ENCODE assay signal across 20 cellular contexts in the genomic region with DNA sequence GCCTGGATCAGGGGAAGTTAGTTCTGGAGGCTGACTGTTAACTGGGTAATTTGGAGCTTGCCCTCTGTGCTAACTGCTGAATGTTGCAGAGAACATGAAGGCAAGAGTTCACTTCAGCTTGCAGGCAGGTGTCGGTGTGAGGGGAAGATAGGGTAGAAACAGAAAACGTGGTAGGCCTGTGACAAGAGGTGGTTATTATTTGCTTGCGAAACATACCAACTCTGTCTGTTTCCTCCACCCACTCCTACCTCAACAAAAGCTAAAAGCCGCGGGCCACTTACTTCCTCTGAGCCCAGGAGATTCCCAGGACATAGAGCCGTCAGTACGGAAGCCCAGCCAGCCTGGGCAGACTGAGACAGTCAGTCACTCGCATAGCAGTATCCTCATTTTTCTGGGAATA.
DNase-seq lines count a peak whose midpoint lies in the region; ATAC-seq and TF ChIP-seq lines count a peak whose summit lies in the region.
"Had no signal": no experiment of that assay in that cellular context is flagged by ENCODE, and none has a peak within 500 bp of the region (broad histone marks: within the 10 kb centered on the region; RNA-seq: fewer than 3 reads in every experiment).

No MANE protein-coding gene starts in this region.

- peak overlapping the region; percentile 84 for H2AFZ ChIP-seq in neural progenitor cell (replicated peaks)

- peak; percentile 66 for ATAC-seq in GM18519 (IDR thresholded peaks at IDR 0.05; ENCODE audit: low FRiP score, unreplicated experiment)
- ATAC-seq in HG02763 (IDR thresholded peaks at IDR 0.05; ENCODE audit: unreplicated experiment), result peak; percentile 50
- ATAC-seq: stimulated activated effector memory CD8-positive, alpha-beta T cell treated with anti-CD3 and anti-CD28 coated beads, Interleukin-12 subunit alpha, Interleukin-12 subunit beta, amount 100 ng/mL, for 72 hours had no signal

- H3K4me2 ChIP-seq in neural progenitor cell, result no peak overlapping the region

- H3K9me3 Mint-ChIP-seq in neural progenitor cell, result peaks cover 2% of the 10 kb centered on the region
- H3K9me3 Mint-ChIP-seq: dendritic cell treated with granulocyte-macrophage colony-stimulating factor and Interleukin-4, amounts not matched to agents 40 ng/mL and 50 ng/mL, for 4 days; neural crest cell; stimulated activated effector memory CD8-positive, alpha-beta T cell treated with anti-CD3 and anti-CD28 coated beads, Interleukin-12 subunit alpha, Interleukin-12 subunit beta, amount 100 ng/mL, for 72 hours had no signal

- H3K27ac ChIP-seq in neural progenitor cell, result no peak overlapping the region
- H3K27ac ChIP-seq: sigmoid colon, SJCRH30, vagina had no signal

- no peaks in the 10 kb centered on the region for H3K4me1 ChIP-seq in neural progenitor cell
- H3K4me1 ChIP-seq: sigmoid colon, SJCRH30, vagina had no signal

- H3K9ac ChIP-seq in neural progenitor cell, result no peak overlapping the region

- no peaks in the 10 kb centered on the region for H3K9me3 ChIP-seq in neural progenitor cell (ENCODE audit: low read depth)
- H3K9me3 ChIP-seq: sigmoid colon, SJCRH30, vagina had no signal

- TF ChIP-seq CTCF in neural progenitor cell (IDR thresholded peaks at IDR 0.05), result no peak

- DNase-seq in NOMO-1 treated with DMSO at 0.1 percent for 48 hours (lab: John Stamatoyannopoulos, UW; ENCODE audit: unreplicated experiment) (peak; percentile 33), neural progenitor cell (ENCODE audit: low spot score) (peak; percentile 21), epidermal melanocyte (ENCODE audit: insufficient read length, low spot score) (no peak), NCI-H446 (lab: John Stamatoyannopoulos, UW) (no peak), AG08395 (ENCODE audit: low spot score) (no peak)
- DNase-seq: activated CD4-positive, alpha-beta memory T cell treated with anti-CD3 and anti-CD28 coated beads for 36 hours; activated effector memory CD4-positive, alpha-beta T cell treated with Interleukin-2 at 50 U/mL for 16 hours; aorta; NCI-H2107; sigmoid colon; SJCRH30; stimulated activated CD4-positive, alpha-beta T cell treated with anti-CD3 and anti-CD28 coated beads, Interleukin-4, amount 100 ng/mL, for 4 hours had no signal

- H3K79me2 ChIP-seq in neural progenitor cell (ENCODE audit: low read depth), result no peaks in the 10 kb centered on the region

- H3K4me1 Mint-ChIP-seq in neural progenitor cell, result peaks cover 4% of the 10 kb centered on the region

- H3F3A ChIP-seq in neural progenitor cell (ENCODE audit: low read depth), result no peaks in the 10 kb centered on the region

- no peaks in the 10 kb centered on the region for H3K36me3 Mint-ChIP-seq in neural progenitor cell
- H3K36me3 Mint-ChIP-seq: activated CD4-positive, alpha-beta memory T cell treated with anti-CD3 and anti-CD28 coated beads for 36 hours; CD14-positive monocyte; stimulated activated effector memory CD8-positive, alpha-beta T cell treated with anti-CD3 and anti-CD28 coated beads, Interleukin-12 subunit alpha, Interleukin-12 subunit beta, amount 100 ng/mL, for 72 hours had no signal

- H3K4me3 Mint-ChIP-seq in neural progenitor cell, result no peak overlapping the region
- H3K4me3 Mint-ChIP-seq: activated CD4-positive, alpha-beta memory T cell treated with anti-CD3 and anti-CD28 coated beads for 36 hours; CD14-positive monocyte; dendritic cell treated with granulocyte-macrophage colony-stimulating factor and Interleukin-4, amounts not matched to agents 40 ng/mL and 50 ng/mL, for 4 days; neural crest cell; stimulated activated effector memory CD8-positive, alpha-beta T cell treated with anti-CD3 and anti-CD28 coated beads, Interleukin-12 subunit alpha, Interleukin-12 subunit beta, amount 100 ng/mL, for 72 hours had no signal

- H4K20me1 ChIP-seq in neural progenitor cell (ENCODE audit: low read depth), result no peaks in the 10 kb centered on the region

- no peak overlapping the region for H3K27ac Mint-ChIP-seq in neural progenitor cell
- H3K27ac Mint-ChIP-seq: activated CD4-positive, alpha-beta memory T cell treated with anti-CD3 and anti-CD28 coated beads for 36 hours; dendritic cell treated with granulocyte-macrophage colony-stimulating factor and Interleukin-4, amounts not matched to agents 40 ng/mL and 50 ng/mL, for 4 days; stimulated activated effector memory CD8-positive, alpha-beta T cell treated with anti-CD3 and anti-CD28 coated beads, Interleukin-12 subunit alpha, Interleukin-12 subunit beta, amount 100 ng/mL, for 72 hours had no signal

- H3K4me3 ChIP-seq in neural progenitor cell, result no peak overlapping the region
- H3K4me3 ChIP-seq: lung, sigmoid colon, SJCRH30, vagina had no signal

- H3K27me3 ChIP-seq in neural progenitor cell, result no peaks in the 10 kb centered on the region
- H3K27me3 ChIP-seq: sigmoid colon, SJCRH30, vagina had no signal

- no peaks in the 10 kb centered on the region for H3K36me3 ChIP-seq in neural progenitor cell
- H3K36me3 ChIP-seq: sigmoid colon, SJCRH30, vagina had no signal

- peaks cover 6% of the 10 kb centered on the region for H3K27me3 Mint-ChIP-seq in neural progenitor cell (ENCODE audit: insufficient read depth, low read depth)
- H3K27me3 Mint-ChIP-seq: dendritic cell treated with granulocyte-macrophage colony-stimulating factor and Interleukin-4, amounts not matched to agents 40 ng/mL and 50 ng/mL, for 4 days had no signal

Comparison
In these comparisons a context has a peak if more than half of its experiments do, and no peak if none do; other contexts are left out.
1. DNase-seq: peak in NOMO-1 treated with DMSO at 0.1 percent for 48 hours (single experiment) and neural progenitor cell (single experiment); none in epidermal melanocyte (single experiment), NCI-H446 (0 of 2) and AG08395 (single experiment).